In the genomic region with DNA sequence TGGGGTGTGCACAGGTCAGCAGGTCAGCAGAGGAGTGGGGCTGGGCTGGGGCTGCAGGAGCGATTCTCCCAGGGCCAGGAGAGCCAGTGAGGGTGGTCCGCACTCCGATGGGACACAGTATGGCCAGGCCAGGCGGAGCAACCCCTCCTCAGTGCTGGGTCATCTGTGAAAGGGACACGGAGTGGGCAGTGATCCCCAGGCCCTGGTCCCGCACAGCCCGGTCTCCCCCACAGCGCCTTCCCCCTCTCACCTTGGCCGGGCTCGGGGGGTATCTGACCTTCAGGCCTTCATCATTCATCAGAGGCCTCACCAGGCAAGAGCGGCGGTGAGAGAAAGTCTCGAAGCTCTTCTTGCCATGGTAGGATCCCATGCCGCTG, we compare ENCODE assay signal across 30 cellular contexts. TPM values are rescaled to one million over a fixed set of nuclear protein-coding genes. Genes with fewer than 3 reads are reported as not detected.
"Had no signal": no experiment of that assay in that cellular context is flagged by ENCODE, and none has a peak within 500 bp of the region (broad histone marks: within the 10 kb centered on the region; RNA-seq: fewer than 3 reads in every experiment).

No MANE protein-coding gene starts in this region.

- H3K9me3 ChIP-seq: left lung, psoas muscle, right lobe of liver, stomach, testis, thyroid gland, transverse colon, upper lobe of left lung, vagina had no signal

- H3K9me3 Mint-ChIP-seq: immature natural killer cell, mesothelial cell of epicardium, naive B cell, natural killer cell, nephron progenitor cell had no signal

- ATAC-seq: left colon; left lung; natural killer cell; right lobe of liver; stimulated activated naive CD8-positive, alpha-beta T cell treated with anti-CD3 and anti-CD28 coated beads, Interleukin-15, Interleukin-2, amounts not matched to agents 100 U/mL and 50 U/mL, for 24 hours had no signal

- H3K4me1 Mint-ChIP-seq: immature natural killer cell, mesothelial cell of epicardium, natural killer cell had no signal

- H3K4me3 Mint-ChIP-seq: immature natural killer cell, mesothelial cell of epicardium, natural killer cell, nephron progenitor cell had no signal

- H3K27ac Mint-ChIP-seq: mesothelial cell of epicardium, naive B cell, natural killer cell, nephron progenitor cell had no signal

- H3K27ac ChIP-seq: left lung, parathyroid adenoma, psoas muscle, right lobe of liver, skin epidermis, stomach, testis, thyroid gland, transverse colon, upper lobe of left lung, vagina had no signal

- H3K27me3 ChIP-seq: left lung, right lobe of liver, stomach, testis, thyroid gland, transverse colon, upper lobe of left lung, vagina had no signal

- H3K36me3 Mint-ChIP-seq: immature natural killer cell, mesothelial cell of epicardium, naive B cell, natural killer cell had no signal

- H3K4me3 ChIP-seq: left lung, lung, psoas muscle, right lobe of liver, skin epidermis, stomach, testis, thyroid gland, transverse colon, upper lobe of left lung, vagina had no signal

- H3K4me1 ChIP-seq: left lung, parathyroid adenoma, psoas muscle, right lobe of liver, thyroid gland, upper lobe of left lung, vagina had no signal

- H3K36me3 ChIP-seq: left lung, right lobe of liver, thyroid gland, transverse colon, upper lobe of left lung, vagina had no signal

- DNase-seq: hypothalamus; immature natural killer cell; kidney; left colon; mesendoderm; naive B cell; natural killer cell; nephron progenitor cell; nucleus accumbens; psoas muscle; right lobe of liver; stimulated activated CD4-positive, alpha-beta T cell treated with anti-CD3 and anti-CD28 coated beads, Interleukin-12 subunit alpha, Interleukin-12 subunit beta, amount 100 ng/mL, for 4 hours; stimulated activated CD4-positive, alpha-beta T cell treated with anti-CD3 and anti-CD28 coated beads, Interleukin-15, amount 100 ng/mL, for 24 hours; stimulated activated CD4-positive, alpha-beta T cell treated with anti-CD3 and anti-CD28 coated beads, Interleukin-2, amount 100 ng/mL, for 24 hours; stimulated activated CD4-positive, alpha-beta T cell treated with anti-CD3 and anti-CD28 coated beads, Interleukin-4, amount 100 ng/mL, for 1 hour; stimulated activated naive CD8-positive, alpha-beta T cell treated with anti-CD3 and anti-CD28 coated beads, Interleukin-15, Interleukin-2, amounts not matched to agents 100 U/mL and 50 U/mL, for 24 hours; stomach; testis; thyroid gland; transverse colon; upper lobe of left lung had no signal

RNA-seq across cellular contexts. Expression of gene ALDH3A1, which starts 10.0 kb away (rescaled TPM):
- total RNA-seq: mononuclear cell, natural killer cell had no signal

RNA-seq across cellular contexts. Expression of gene SLC47A2, which starts 21.7 kb away (rescaled TPM):
- total RNA-seq: left lung, mesothelial cell of epicardium, mononuclear cell, natural killer cell, posterior vena cava, right lobe of liver, stomach had no signal
- polyA plus RNA-seq: immature natural killer cell, urinary bladder had no signal
